Comparison of ENCODE assay signal across 1 cellular context in the genomic region with DNA sequence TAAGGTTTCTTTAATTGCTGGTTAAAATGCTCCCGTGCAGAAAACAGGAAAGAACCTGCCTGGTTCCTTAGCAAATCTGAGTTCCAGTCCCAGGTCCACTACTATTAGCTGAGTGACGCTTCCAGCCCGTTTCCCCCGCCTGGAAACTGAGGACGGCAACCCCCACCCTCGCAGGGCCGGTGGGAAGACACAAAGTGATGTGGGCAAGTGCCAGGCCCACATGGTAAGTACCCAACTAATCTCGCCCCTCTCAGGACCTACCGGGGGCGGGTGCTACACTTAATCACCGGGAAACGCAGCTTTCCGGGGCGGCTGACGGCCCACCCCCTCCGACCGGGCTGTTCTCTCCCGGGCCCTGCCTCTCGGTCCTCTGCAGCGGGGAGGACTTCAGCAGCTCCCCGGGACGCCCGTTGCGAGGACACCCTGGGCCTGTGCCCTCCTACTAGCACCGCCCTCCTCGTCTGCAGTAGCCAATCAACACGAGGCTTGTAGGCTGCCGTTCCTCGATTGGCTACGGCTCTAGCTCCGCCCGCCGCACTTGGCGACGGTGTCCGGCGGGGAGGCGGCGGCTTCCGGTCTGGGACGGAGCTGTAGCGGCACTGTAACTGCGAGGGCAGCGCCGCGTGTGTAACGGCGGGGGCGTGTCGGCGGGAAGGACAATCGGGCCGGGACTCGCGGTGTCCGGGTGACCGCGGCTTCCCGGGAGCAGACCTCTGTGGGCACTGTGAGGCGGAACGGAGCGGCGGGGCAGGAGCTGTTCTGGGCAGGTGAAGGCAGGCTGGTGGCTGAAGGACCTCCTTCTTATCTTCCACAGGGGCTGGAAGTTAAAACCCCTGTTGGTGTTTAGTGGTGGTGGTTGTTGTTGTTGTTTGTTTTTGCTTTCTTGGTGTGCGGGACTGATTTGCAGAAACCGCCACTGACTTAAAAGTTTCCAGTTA.
TF ChIP-seq lines count a peak whose summit lies in the region.

A gene with protein sequence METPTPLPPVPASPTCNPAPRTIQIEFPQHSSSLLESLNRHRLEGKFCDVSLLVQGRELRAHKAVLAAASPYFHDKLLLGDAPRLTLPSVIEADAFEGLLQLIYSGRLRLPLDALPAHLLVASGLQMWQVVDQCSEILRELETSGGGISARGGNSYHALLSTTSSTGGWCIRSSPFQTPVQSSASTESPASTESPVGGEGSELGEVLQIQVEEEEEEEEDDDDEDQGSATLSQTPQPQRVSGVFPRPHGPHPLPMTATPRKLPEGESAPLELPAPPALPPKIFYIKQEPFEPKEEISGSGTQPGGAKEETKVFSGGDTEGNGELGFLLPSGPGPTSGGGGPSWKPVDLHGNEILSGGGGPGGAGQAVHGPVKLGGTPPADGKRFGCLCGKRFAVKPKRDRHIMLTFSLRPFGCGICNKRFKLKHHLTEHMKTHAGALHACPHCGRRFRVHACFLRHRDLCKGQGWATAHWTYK (plus strand): TSS at position 568 of the 938 bp plus-strand sequence. CDS start 525 bp downstream, outside the sequence.

TF ChIP-seq in HEK293, 187 proteins besides CTCF, POLR2A, EP300 and RAD21 (continued from another document and continues in another):
- TF ChIP-seq ZNF148 (tag by site-specific recombination; IDR thresholded peaks at IDR 0.05; ENCODE audit: borderline replicate concordance) (no peak), ZSCAN18 (tag by site-specific recombination; IDR thresholded peaks at IDR 0.05) (no peak), SP3 (tag by site-specific recombination; IDR thresholded peaks at IDR 0.05) (peak; percentile 98), ZFP69B (tag by site-specific recombination; IDR thresholded peaks at IDR 0.05) (peak; percentile 26; the same call in 1 of the 2 replicates), ZNF2 (tag by site-specific recombination; IDR thresholded peaks at IDR 0.05) (peak; percentile 86; the same call in 1 of the 2 replicates), PRDM4 (tag by site-specific recombination; IDR thresholded peaks at IDR 0.05) (peak; percentile 16; the same call in 1 of the 2 replicates), ZNF311 (tag by site-specific recombination; IDR thresholded peaks at IDR 0.05; ENCODE audit: borderline replicate concordance) (no peak), KLF9 (tag by site-specific recombination; IDR thresholded peaks at IDR 0.05; ENCODE audit: low read depth) (peak; percentile 96), ZNF302 (tag by site-specific recombination; IDR thresholded peaks at IDR 0.05; ENCODE audit: low read depth) (no peak), ZNF548 (tag by site-specific recombination; IDR thresholded peaks at IDR 0.05) (no peak), ZNF639 (tag by site-specific recombination; IDR thresholded peaks at IDR 0.05) (peak; percentile 56), SETDB1 (IDR thresholded peaks at IDR 0.05; ENCODE audit: insufficient read length, low read length) (no peak), ZNF132 (tag by site-specific recombination; IDR thresholded peaks at IDR 0.05; ENCODE audit: borderline replicate concordance) (no peak), WT1 (tag by site-specific recombination; IDR thresholded peaks at IDR 0.05) (peak; percentile 62; the same call in 1 of the 2 replicates), GFI1B (tag by site-specific recombination; IDR thresholded peaks at IDR 0.05) (no peak), ZNF707 (tag by site-specific recombination; IDR thresholded peaks at IDR 0.05) (no peak), ZNF610 (tag by site-specific recombination; IDR thresholded peaks at IDR 0.05; ENCODE audit: borderline replicate concordance) (peak; percentile 56), SP7 (tag by site-specific recombination; IDR thresholded peaks at IDR 0.05) (peak; percentile 79), ZNF214 (tag by site-specific recombination; IDR thresholded peaks at IDR 0.05; ENCODE audit: borderline replicate concordance) (no peak), ZNF521 (tag by site-specific recombination; IDR thresholded peaks at IDR 0.05) (no peak), GLIS2 (tag by site-specific recombination; IDR thresholded peaks at IDR 0.05) (peak; percentile 92), MZF1 (tag by site-specific recombination; IDR thresholded peaks at IDR 0.05; ENCODE audit: borderline replicate concordance) (0 out of 2 replicates have a peak, but pooled peaks have one; percentile 18), ZNF48 (tag by site-specific recombination; IDR thresholded peaks at IDR 0.05) (no peak), ZFHX2 (tag by site-specific recombination; conservative IDR thresholded peaks at IDR 0.05) (peak; percentile 79), SP2 (tag by site-specific recombination; IDR thresholded peaks at IDR 0.05) (peak; percentile 99), ZNF837 (tag by site-specific recombination; IDR thresholded peaks at IDR 0.05) (no peak), ZNF280C (tag by site-specific recombination; IDR thresholded peaks at IDR 0.05) (no peak), ZNF747 (tag by site-specific recombination; IDR thresholded peaks at IDR 0.05) (no peak), ZNF664 (tag by site-specific recombination; IDR thresholded peaks at IDR 0.05) (no peak), ZNF768 (tag by site-specific recombination; IDR thresholded peaks at IDR 0.05) (0 out of 2 replicates have a peak, but pooled peaks have one; percentile 10), ZNF580 (tag by site-specific recombination; IDR thresholded peaks at IDR 0.05) (peak; percentile 27; the same call in 1 of the 2 replicates), ZNF701 (tag by site-specific recombination; IDR thresholded peaks at IDR 0.05) (no peak), KLF10 (tag by site-specific recombination; IDR thresholded peaks at IDR 0.05) (peak; percentile 42), ZNF776 (tag by site-specific recombination; IDR thresholded peaks at IDR 0.05; ENCODE audit: borderline replicate concordance) (no peak), ZNF174 (tag by site-specific recombination; IDR thresholded peaks at IDR 0.05) (no peak)
- TF ChIP-seq, protein P1, sequence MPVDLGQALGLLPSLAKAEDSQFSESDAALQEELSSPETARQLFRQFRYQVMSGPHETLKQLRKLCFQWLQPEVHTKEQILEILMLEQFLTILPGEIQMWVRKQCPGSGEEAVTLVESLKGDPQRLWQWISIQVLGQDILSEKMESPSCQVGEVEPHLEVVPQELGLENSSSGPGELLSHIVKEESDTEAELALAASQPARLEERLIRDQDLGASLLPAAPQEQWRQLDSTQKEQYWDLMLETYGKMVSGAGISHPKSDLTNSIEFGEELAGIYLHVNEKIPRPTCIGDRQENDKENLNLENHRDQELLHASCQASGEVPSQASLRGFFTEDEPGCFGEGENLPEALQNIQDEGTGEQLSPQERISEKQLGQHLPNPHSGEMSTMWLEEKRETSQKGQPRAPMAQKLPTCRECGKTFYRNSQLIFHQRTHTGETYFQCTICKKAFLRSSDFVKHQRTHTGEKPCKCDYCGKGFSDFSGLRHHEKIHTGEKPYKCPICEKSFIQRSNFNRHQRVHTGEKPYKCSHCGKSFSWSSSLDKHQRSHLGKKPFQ (tag by site-specific recombination; IDR thresholded peaks at IDR 0.05): peak; percentile 43; the same call in 1 of the 2 replicates
- TF ChIP-seq, protein P2, sequence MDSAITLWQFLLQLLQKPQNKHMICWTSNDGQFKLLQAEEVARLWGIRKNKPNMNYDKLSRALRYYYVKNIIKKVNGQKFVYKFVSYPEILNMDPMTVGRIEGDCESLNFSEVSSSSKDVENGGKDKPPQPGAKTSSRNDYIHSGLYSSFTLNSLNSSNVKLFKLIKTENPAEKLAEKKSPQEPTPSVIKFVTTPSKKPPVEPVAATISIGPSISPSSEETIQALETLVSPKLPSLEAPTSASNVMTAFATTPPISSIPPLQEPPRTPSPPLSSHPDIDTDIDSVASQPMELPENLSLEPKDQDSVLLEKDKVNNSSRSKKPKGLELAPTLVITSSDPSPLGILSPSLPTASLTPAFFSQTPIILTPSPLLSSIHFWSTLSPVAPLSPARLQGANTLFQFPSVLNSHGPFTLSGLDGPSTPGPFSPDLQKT (IDR thresholded peaks at IDR 0.05; ENCODE audit: borderline replicate concordance, low read depth, low read length): peak; percentile 74; the same call in 1 of the 2 replicates
- TF ChIP-seq, protein P3, sequence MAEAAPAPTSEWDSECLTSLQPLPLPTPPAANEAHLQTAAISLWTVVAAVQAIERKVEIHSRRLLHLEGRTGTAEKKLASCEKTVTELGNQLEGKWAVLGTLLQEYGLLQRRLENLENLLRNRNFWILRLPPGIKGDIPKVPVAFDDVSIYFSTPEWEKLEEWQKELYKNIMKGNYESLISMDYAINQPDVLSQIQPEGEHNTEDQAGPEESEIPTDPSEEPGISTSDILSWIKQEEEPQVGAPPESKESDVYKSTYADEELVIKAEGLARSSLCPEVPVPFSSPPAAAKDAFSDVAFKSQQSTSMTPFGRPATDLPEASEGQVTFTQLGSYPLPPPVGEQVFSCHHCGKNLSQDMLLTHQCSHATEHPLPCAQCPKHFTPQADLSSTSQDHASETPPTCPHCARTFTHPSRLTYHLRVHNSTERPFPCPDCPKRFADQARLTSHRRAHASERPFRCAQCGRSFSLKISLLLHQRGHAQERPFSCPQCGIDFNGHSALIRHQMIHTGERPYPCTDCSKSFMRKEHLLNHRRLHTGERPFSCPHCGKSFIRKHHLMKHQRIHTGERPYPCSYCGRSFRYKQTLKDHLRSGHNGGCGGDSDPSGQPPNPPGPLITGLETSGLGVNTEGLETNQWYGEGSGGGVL (tag by site-specific recombination; IDR thresholded peaks at IDR 0.05): peak; percentile 68
